ENCODE assay signal across 26 cellular contexts in the genomic region with DNA sequence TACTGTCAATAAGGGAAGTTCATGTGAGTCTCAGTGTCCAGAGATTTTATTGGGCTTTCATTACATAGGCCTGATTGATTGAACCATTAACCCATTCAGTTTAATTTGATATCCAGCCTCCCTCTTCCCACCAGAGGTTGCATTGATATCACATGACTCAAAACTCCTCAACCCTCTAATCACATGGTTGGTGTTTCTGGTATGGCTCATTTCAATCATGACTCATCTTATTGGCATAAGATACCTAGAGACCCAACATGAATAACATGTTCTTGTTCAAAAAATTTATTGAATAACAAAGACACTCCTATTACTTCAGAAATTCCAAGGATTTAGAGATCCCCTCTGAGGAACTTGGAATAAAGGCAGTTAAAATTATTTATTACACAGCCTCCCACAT.
DNase-seq lines count a peak whose midpoint lies in the region; ATAC-seq and TF ChIP-seq lines count a peak whose summit lies in the region.
"Had no signal": no experiment of that assay in that cellular context is flagged by ENCODE, and none has a peak within 500 bp of the region (broad histone marks: within the 10 kb centered on the region; RNA-seq: fewer than 3 reads in every experiment).

No MANE protein-coding gene starts in this region.

- H3K4me3 ChIP-seq in ACC112 (ENCODE audit: low read depth, low read length) = no peak overlapping the region
- no peak overlapping the region for H3K4me3 ChIP-seq in cardiac fibroblast (replicated peaks in 1 of 2; ENCODE audit: low read depth in 2 of 2, low read length in 2 of 2)
- no peak overlapping the region for H3K4me3 ChIP-seq in stomach
- H3K4me3 ChIP-seq: esophagus squamous epithelium, SJSA1 had no signal

- H3K4me1 ChIP-seq in ACC112 (ENCODE audit: control insufficient read depth, insufficient read depth, low read length, unreplicated experiment) = peaks cover 6% of the 10 kb centered on the region
- no peaks in the 10 kb centered on the region for H3K4me1 ChIP-seq in stomach
- H3K4me1 ChIP-seq: esophagus squamous epithelium, SJSA1 had no signal

- H3K79me2 ChIP-seq in ACC112 (ENCODE audit: control insufficient read depth, insufficient read depth, low read length, unreplicated experiment) = no peaks in the 10 kb centered on the region

- H3K27me3 ChIP-seq in ACC112 (ENCODE audit: insufficient read depth, low read length) (no peaks in the 10 kb centered on the region), stomach (no peaks in the 10 kb centered on the region)
- H3K27me3 ChIP-seq: esophagus squamous epithelium, SJSA1 had no signal

- peaks cover 0 to 31% (median 7%) of the 10 kb centered on the region in 4 donors for H3K9me3 ChIP-seq in stomach
- H3K9me3 ChIP-seq: SJSA1 had no signal

- no peak for TF ChIP-seq CTCF in cardiac fibroblast (IDR thresholded peaks at IDR 0.05; ENCODE audit: low read depth, low read length)
- no peak for TF ChIP-seq CTCF in stomach (IDR thresholded peaks at IDR 0.05)

- H3K27ac ChIP-seq in ACC112 (ENCODE audit: low read depth, low read length) (peak overlapping the region; percentile 40), stomach (no peak overlapping the region)
- H3K27ac ChIP-seq: esophagus squamous epithelium, KMS-11, SJSA1 had no signal

- ATAC-seq in HG02623 (IDR thresholded peaks at IDR 0.05; ENCODE audit: unreplicated experiment) (no peak), GM21447 (IDR thresholded peaks at IDR 0.05; ENCODE audit: unreplicated experiment) (no peak)
- ATAC-seq: natural killer cell, right cardiac atrium, WTC11 had no signal

- H3K36me3 ChIP-seq in ACC112 (ENCODE audit: insufficient read depth, low read length) (no peaks in the 10 kb centered on the region), stomach (no peaks in the 10 kb centered on the region)
- H3K36me3 ChIP-seq: esophagus squamous epithelium, SJSA1 had no signal

- peak overlapping the region; percentile 43 for H2AFZ ChIP-seq in ACC112 (ENCODE audit: low read length, unreplicated experiment)

- intact Hi-C loops in stomach (cut with DNase I; ENCODE audit: low total_unique reads) = no loop called here

- no peak for TF ChIP-seq POLR2A in stomach (IDR thresholded peaks at IDR 0.05)

- DNase-seq in NCI-H226 = peak; percentile 47
- peak; percentile 3 to 67 for DNase-seq in cardiac fibroblast (ENCODE audit: low read depth in 2 of 2)
- peak; percentile 52 for DNase-seq in foreskin melanocyte
- no peak for DNase-seq in stimulated activated CD4-positive, alpha-beta T cell treated with anti-CD3 and anti-CD28 coated beads, Interleukin-4, amount 100 ng/mL, for 24 hours
- DNase-seq in stomach = no peak
- DNase-seq: activated CD4-positive, alpha-beta memory T cell treated with anti-CD3 and anti-CD28 coated beads for 36 hours; activated T-cell treated with anti-CD3 and anti-CD28 coated beads for 4 hours; amniotic stem cell; C1 segment of cervical spinal cord; cerebellar nuclear complex; effector CD4-positive, alpha-beta T cell; esophagus squamous epithelium; hypothalamus; kidney; mesendoderm; natural killer cell; NCI-H1092; NCI-H2029; NCI-H446; right cardiac atrium had no signal

- TF ChIP-seq EP300 in stomach (IDR thresholded peaks at IDR 0.05) = no peak

Comparison
In these comparisons a context has a peak if more than half of its experiments do, and no peak if none do; other contexts are left out.
1. DNase-seq: peak in NCI-H226 (single experiment), cardiac fibroblast (2 of 2) and foreskin melanocyte (single experiment); none in stimulated activated CD4-positive, alpha-beta T cell treated with anti-CD3 and anti-CD28 coated beads, Interleukin-4, amount 100 ng/mL, for 24 hours (single experiment) and stomach (single experiment).